In genomic region chr11:8328848-8329330, GRCh38 we compare ENCODE assay signal across 9 cellular contexts.
A peak's percentile ranks its signal among the peaks of the same experiment; 100 is the strongest.
DNase-seq lines count a peak whose midpoint lies in the region; ATAC-seq and TF ChIP-seq lines count a peak whose summit lies in the region.
"Had no signal": no experiment of that assay in that cellular context is flagged by ENCODE, and none has a peak within 500 bp of the region (broad histone marks: within the 10 kb centered on the region; RNA-seq: fewer than 3 reads in every experiment).

No MANE protein-coding gene starts in this region.

- H3K4me3 Mint-ChIP-seq in endodermal cell = no peak overlapping the region

- H3K79me2 ChIP-seq in mesendoderm (ENCODE audit: control insufficient read depth, insufficient read depth, low read length) = no peaks in the 10 kb centered on the region

- H2BK15ac ChIP-seq in mesendoderm (replicated peaks; ENCODE audit: low read depth) = no peak overlapping the region

- ATAC-seq in GM19395 (IDR thresholded peaks at IDR 0.05; ENCODE audit: unreplicated experiment) (peak; percentile 57), HG03469 (IDR thresholded peaks at IDR 0.05; ENCODE audit: unreplicated experiment) (peak; percentile 30)

- H4K20me1 ChIP-seq in BLaER1 treated with 17β-estradiol and CSF1 and Interleukin-3, amounts not matched to agents 10 nM and 100 nM = peaks cover 0 to 6% (median 0%) of the 10 kb centered on the region in 11 experiments; a peak in 2 of 22 replicates

- peak overlapping the region in 4 of 11 experiments; percentile 6 to 63 (median 36); a peak in 4 of 22 replicates for H3K9ac ChIP-seq in BLaER1 treated with 17β-estradiol and CSF1 and Interleukin-3, amounts not matched to agents 10 nM and 100 nM
- H3K9ac ChIP-seq in endodermal cell (ENCODE audit: extremely low read depth, low read length, poor library complexity, severe bottlenecking) (no peak overlapping the region), mesendoderm (ENCODE audit: low read length) (peak overlapping the region; percentile 1)

- peak; percentile 95 for TF ChIP-seq CTCF in endodermal cell (conservative IDR thresholded peaks at IDR 0.05)

- 0 out of 20 replicates have a peak overlapping the region, but pooled peaks of 1 of the 10 experiments have one; percentile 8 for H3K4me3 ChIP-seq in BLaER1 treated with 17β-estradiol and CSF1 and Interleukin-3, amounts not matched to agents 10 nM and 100 nM
- H3K4me3 ChIP-seq in endodermal cell (ENCODE audit: low read length) (no peak overlapping the region), mesendoderm (ENCODE audit: low read length) (no peak overlapping the region)

- peak overlapping the region; percentile 73 to 90 (median 85) for H3K4me2 ChIP-seq in BLaER1 treated with 17β-estradiol and CSF1 and Interleukin-3, amounts not matched to agents 10 nM and 100 nM
- no peak overlapping the region for H3K4me2 ChIP-seq in mesendoderm (ENCODE audit: low read length)

- H3K18ac ChIP-seq in mesendoderm (ENCODE audit: low read length) = no peak overlapping the region

- DNase-seq in NCI-H524 treated with DMSO at 0.1 percent for 48 hours (lab: John Stamatoyannopoulos, UW) (peak; percentile 28), endodermal cell (peak; percentile 98), mesendoderm (peak; percentile 97)
- peak; percentile 20 to 62 for DNase-seq in activated CD4-positive, alpha-beta T cell treated with anti-CD3 and anti-CD28 coated beads, Interleukin-2, amount 50 U/mL, for 24 hours (ENCODE audit: low read depth in 1 of 2, low spot score in 1 of 2)
- peak; percentile 67 for DNase-seq in stimulated activated CD8-positive, alpha-beta memory T cell treated with anti-CD3 and anti-CD28 coated beads, Interleukin-4, amount 100 ng/mL, for 24 hours (ENCODE audit: low read depth)

- H3K9me3 ChIP-seq in BLaER1 treated with 17β-estradiol and CSF1 and Interleukin-3, amounts not matched to agents 10 nM and 100 nM (replicated peaks in 1 of 11) = no peaks in the 10 kb centered on the region
- no peaks in the 10 kb centered on the region for H3K9me3 ChIP-seq in endodermal cell (ENCODE audit: control insufficient read depth, low read length)

- H2BK5ac ChIP-seq in mesendoderm (ENCODE audit: low read length) = no peak overlapping the region

- no peaks in the 10 kb centered on the region for H3K9me3 Mint-ChIP-seq in endodermal cell

- H3K23ac ChIP-seq in mesendoderm (ENCODE audit: low read length) = no peak overlapping the region

- no peak overlapping the region for H4K8ac ChIP-seq in mesendoderm (ENCODE audit: low read depth, low read length)

- WGBS in endodermal cell (ENCODE audit: insufficient coverage in 1 of 2, insufficient read length in 1 of 2), 2 experiments = 16 to 21% methylated on average over 5 to 11 of the region's 11 CpGs
- WGBS in mesendoderm (ENCODE audit: extremely low coverage, insufficient coverage, low lambda C conversion rate) = no CpG with 5 or more reads among the region's 11 CpGs

- H3K36me3 ChIP-seq in BLaER1 treated with 17β-estradiol and CSF1 and Interleukin-3, amounts not matched to agents 10 nM and 100 nM = no peaks in the 10 kb centered on the region
- no peaks in the 10 kb centered on the region for H3K36me3 ChIP-seq in endodermal cell (ENCODE audit: control insufficient read depth, insufficient read depth, low read length)
- H3K36me3 ChIP-seq in mesendoderm (ENCODE audit: control insufficient read depth, insufficient read depth, low read length) = no peaks in the 10 kb centered on the region

- H3K27me3 ChIP-seq in BLaER1 treated with 17β-estradiol and CSF1 and Interleukin-3, amounts not matched to agents 10 nM and 100 nM = no peaks in the 10 kb centered on the region
- H3K27me3 ChIP-seq in endodermal cell (ENCODE audit: control insufficient read depth, insufficient read depth, low read length, poor library complexity, severe bottlenecking) (no peaks in the 10 kb centered on the region), mesendoderm (ENCODE audit: insufficient read depth, low read length, poor library complexity) (no peaks in the 10 kb centered on the region)

- H3K79me1 ChIP-seq in mesendoderm (ENCODE audit: low read length) = no peaks in the 10 kb centered on the region

- peaks cover 11% of the 10 kb centered on the region for H3K27me3 Mint-ChIP-seq in endodermal cell (ENCODE audit: insufficient read depth)

- peak overlapping the region; percentile 63 for H3K56ac ChIP-seq in mesendoderm (ENCODE audit: low read length)

- H3K4me1 ChIP-seq in BLaER1 treated with 17β-estradiol and CSF1 and Interleukin-3, amounts not matched to agents 10 nM and 100 nM = peaks cover 59 to 77% (median 63%) of the 10 kb centered on the region in 10 experiments
- H3K4me1 ChIP-seq in endodermal cell (ENCODE audit: control insufficient read depth, insufficient read depth, low read length) (no peaks in the 10 kb centered on the region), mesendoderm (ENCODE audit: control insufficient read depth, low read depth, low read length) (peaks cover 7% of the 10 kb centered on the region)

- H4K5ac ChIP-seq in mesendoderm (ENCODE audit: low read length) = no peak overlapping the region

- H3K4ac ChIP-seq in mesendoderm (ENCODE audit: low read depth, low read length) = no peak overlapping the region

- peak overlapping the region; percentile 44 for H3K27ac Mint-ChIP-seq in endodermal cell

- H2BK120ac ChIP-seq in mesendoderm (ENCODE audit: low read depth, low read length) = no peak overlapping the region

- no peaks in the 10 kb centered on the region for H3K36me3 Mint-ChIP-seq in endodermal cell (ENCODE audit: low read depth)

- H3K4me1 Mint-ChIP-seq in endodermal cell = peaks cover 28% of the 10 kb centered on the region

- H2AK5ac ChIP-seq in mesendoderm (ENCODE audit: low read length) = no peak overlapping the region

- H3K27ac ChIP-seq in BLaER1 treated with 17β-estradiol and CSF1 and Interleukin-3, amounts not matched to agents 10 nM and 100 nM = peak overlapping the region in 5 of 11 experiments; percentile 25 to 88 (median 76); a peak in 7 of 22 replicates
- no peak overlapping the region for H3K27ac ChIP-seq in endodermal cell (ENCODE audit: low read depth, low read length)
- no peak overlapping the region for H3K27ac ChIP-seq in mesendoderm (ENCODE audit: low read depth, low read length)
- H3K27ac ChIP-seq: SK-N-MC had no signal

Comparison
In these comparisons a context has a peak if more than half of its experiments do, and no peak if none do; other contexts are left out.
1. DNase-seq: peak in every context shown above with its lines; median percentile 98 in endodermal cell; 97 in mesendoderm; 67 in stimulated activated CD8-positive, alpha-beta memory T cell treated with anti-CD3 and anti-CD28 coated beads, Interleukin-4, amount 100 ng/mL, for 24 hours; 41 in activated CD4-positive, alpha-beta T cell treated with anti-CD3 and anti-CD28 coated beads, Interleukin-2, amount 50 U/mL, for 24 hours; 28 in NCI-H524 treated with DMSO at 0.1 percent for 48 hours.